25 cellular contexts compared by ENCODE assay signal in genomic region chr11:11818529-11819121, GRCh38.
"Had no signal": no experiment of that assay in that cellular context is flagged by ENCODE, and none has a peak within 500 bp of the region (broad histone marks: within the 10 kb centered on the region; RNA-seq: fewer than 3 reads in every experiment).

No MANE protein-coding gene starts in this region.

- ATAC-seq: mucosa of descending colon; naive thymus-derived CD4-positive, alpha-beta T cell; natural killer cell treated with Interleukin-12 subunit alpha and Interleukin-12 subunit beta and Interleukin-15 and Interleukin-18, amount 100 ng/mL, for 72 hours; psoas muscle; sciatic nerve; stimulated activated effector memory CD8-positive, alpha-beta T cell treated with anti-CD3 and anti-CD28 coated beads, Interleukin-12 subunit alpha, Interleukin-12 subunit beta, amount 100 ng/mL, for 72 hours; upper lobe of right lung had no signal

- H3K4me3 Mint-ChIP-seq: immature natural killer cell; naive thymus-derived CD4-positive, alpha-beta T cell; natural killer cell treated with Interleukin-12 subunit alpha and Interleukin-12 subunit beta and Interleukin-15 and Interleukin-18, amount 100 ng/mL, for 72 hours; stimulated activated effector memory CD8-positive, alpha-beta T cell treated with anti-CD3 and anti-CD28 coated beads, Interleukin-12 subunit alpha, Interleukin-12 subunit beta, amount 100 ng/mL, for 72 hours; stimulated activated naive CD8-positive, alpha-beta T cell treated with anti-CD3 and anti-CD28 coated beads, Interleukin-15, Interleukin-2, amounts not matched to agents 100 ng/mL and 50 ng/mL, for 24 hours had no signal

- H3K27ac ChIP-seq: left ventricle myocardium inferior, neutrophil, parathyroid adenoma, psoas muscle, right atrium auricular region, spleen, suprapubic skin, thoracic aorta, tibial artery, upper lobe of right lung had no signal

- H2AFZ ChIP-seq: parathyroid adenoma had no signal

- H3K27ac Mint-ChIP-seq: immature natural killer cell; naive thymus-derived CD4-positive, alpha-beta T cell; natural killer cell treated with Interleukin-12 subunit alpha and Interleukin-12 subunit beta and Interleukin-15 and Interleukin-18, amount 100 ng/mL, for 72 hours; stimulated activated effector memory CD8-positive, alpha-beta T cell treated with anti-CD3 and anti-CD28 coated beads, Interleukin-12 subunit alpha, Interleukin-12 subunit beta, amount 100 ng/mL, for 72 hours; stimulated activated naive CD8-positive, alpha-beta T cell treated with anti-CD3 and anti-CD28 coated beads, Interleukin-15, Interleukin-2, amounts not matched to agents 100 ng/mL and 50 ng/mL, for 24 hours had no signal

- H3K27me3 ChIP-seq: neutrophil, right atrium auricular region, spleen, suprapubic skin, tibial artery, upper lobe of right lung had no signal

- H3K9me3 ChIP-seq: mucosa of descending colon, neutrophil, psoas muscle, right atrium auricular region, spleen, suprapubic skin, thoracic aorta, tibial artery, upper lobe of right lung had no signal

- H3K9me3 Mint-ChIP-seq: immature natural killer cell; natural killer cell treated with Interleukin-12 subunit alpha and Interleukin-12 subunit beta and Interleukin-15 and Interleukin-18, amount 100 ng/mL, for 72 hours; stimulated activated effector memory CD8-positive, alpha-beta T cell treated with anti-CD3 and anti-CD28 coated beads, Interleukin-12 subunit alpha, Interleukin-12 subunit beta, amount 100 ng/mL, for 72 hours; stimulated activated naive CD8-positive, alpha-beta T cell treated with anti-CD3 and anti-CD28 coated beads, Interleukin-15, Interleukin-2, amounts not matched to agents 100 ng/mL and 50 ng/mL, for 24 hours had no signal

- H3K36me3 ChIP-seq: left ventricle myocardium inferior, neutrophil, right atrium auricular region, spleen, suprapubic skin, thoracic aorta, tibial artery, upper lobe of right lung had no signal

- DNase-seq: hypothalamus; immature natural killer cell; left ventricle myocardium inferior; midbrain; mucosa of descending colon; naive thymus-derived CD4-positive, alpha-beta T cell; occipital lobe; psoas muscle; small intestine; spleen; stimulated activated CD4-positive, alpha-beta T cell treated with anti-CD3 and anti-CD28 coated beads, Interleukin-4, amount 100 ng/mL, for 24 hours; stimulated activated naive CD4-positive, alpha-beta T cell; tibial artery; trophoblast cell; upper lobe of right lung had no signal

- H3K36me3 Mint-ChIP-seq: immature natural killer cell; naive thymus-derived CD4-positive, alpha-beta T cell; natural killer cell treated with Interleukin-12 subunit alpha and Interleukin-12 subunit beta and Interleukin-15 and Interleukin-18, amount 100 ng/mL, for 72 hours; stimulated activated effector memory CD8-positive, alpha-beta T cell treated with anti-CD3 and anti-CD28 coated beads, Interleukin-12 subunit alpha, Interleukin-12 subunit beta, amount 100 ng/mL, for 72 hours had no signal

- H3K4me3 ChIP-seq: left ventricle myocardium inferior, lung, mucosa of descending colon, psoas muscle, right atrium auricular region, spleen, suprapubic skin, thoracic aorta, tibial artery, upper lobe of right lung had no signal

- H3K79me2 ChIP-seq: parathyroid adenoma had no signal

- H3K9ac ChIP-seq: parathyroid adenoma had no signal

- H3K4me1 Mint-ChIP-seq: immature natural killer cell; stimulated activated effector memory CD8-positive, alpha-beta T cell treated with anti-CD3 and anti-CD28 coated beads, Interleukin-12 subunit alpha, Interleukin-12 subunit beta, amount 100 ng/mL, for 72 hours had no signal

- H3K4me1 ChIP-seq: left ventricle myocardium inferior, parathyroid adenoma, right atrium auricular region, spleen, suprapubic skin, upper lobe of right lung had no signal
